In genomic region chr18:77132369-77133050, GRCh38 we compare ENCODE assay signal across 1 cellular context.
TF ChIP-seq lines count a peak whose summit lies in the region.

MBP (minus strand) TSS chr18:77132783; CDS start chr18:77105261, 27,522 bp downstream.

TF ChIP-seq in GM12878, 131 proteins besides CTCF, POLR2A, EP300 and RAD21 (continued from another document):
- TF ChIP-seq E2F8 (IDR thresholded peaks at IDR 0.05; ENCODE audit: low read depth, partially characterized antibody) (no peak), ETV6 (conservative IDR thresholded peaks at IDR 0.05 in 1 of 2, IDR thresholded peaks at IDR 0.05 in 1 of 2; ENCODE audit: borderline replicate concordance in 1 of 2, low read depth in 1 of 2) (no peak), ZSCAN29 (IDR thresholded peaks at IDR 0.05) (no peak), GABPA (IDR thresholded peaks at IDR 0.05; ENCODE audit: low read depth) (no peak), PKNOX1 (IDR thresholded peaks at IDR 0.05) (peak; percentile 31; the same call in 1 of the 2 replicates), RCOR1 (conservative IDR thresholded peaks at IDR 0.05; ENCODE audit: low read depth, low read length) (no peak), ZBTB11 (CRISPR knock-in tag; IDR thresholded peaks at IDR 0.05) (no peak), BCL11A (IDR thresholded peaks at IDR 0.05; ENCODE audit: low read depth, low read length) (no peak), YY1 (IDR thresholded peaks at IDR 0.05; ENCODE audit: low read depth, low read length) (no peak), SP1 (IDR thresholded peaks at IDR 0.05; ENCODE audit: low read depth, low read length) (no peak), ZNF217 (IDR thresholded peaks at IDR 0.05) (peak; percentile 66; the same call in 1 of the 2 replicates), RUNX3 (IDR thresholded peaks at IDR 0.05; ENCODE audit: low read length) (no peak), TCF12 (IDR thresholded peaks at IDR 0.05; ENCODE audit: low read depth, low read length) (peak; percentile 21; the same call in 1 of the 2 replicates), CBFB (IDR thresholded peaks at IDR 0.05; ENCODE audit: low read depth) (no peak), TAF1 (IDR thresholded peaks at IDR 0.05; ENCODE audit: borderline replicate concordance, low read depth, low read length) (peak; percentile 53; the same call in 1 of the 2 replicates), SUZ12 (IDR thresholded peaks at IDR 0.05; ENCODE audit: unreplicated experiment) (no peak), SUPT20H (IDR thresholded peaks at IDR 0.05; ENCODE audit: borderline replicate concordance, control insufficient read depth, low read depth, low read length) (no peak), TCF3 (IDR thresholded peaks at IDR 0.05; ENCODE audit: borderline replicate concordance, insufficient read depth, low read depth, low read length) (no peak), IRF3 (IDR thresholded peaks at IDR 0.05) (no peak), EZH2 (IDR thresholded peaks at IDR 0.05; ENCODE audit: borderline replicate concordance, control insufficient read depth, low read depth, low read length) (no peak), PAX5 (IDR thresholded peaks at IDR 0.05; ENCODE audit: borderline replicate concordance, low read depth, low read length) (no peak), ZNF24 (IDR thresholded peaks at IDR 0.05) (peak; percentile 43; the same call in 1 of the 2 replicates), POU2F2 (IDR thresholded peaks at IDR 0.05; ENCODE audit: borderline replicate concordance, low read depth, low read length) (0 out of 3 replicates have a peak, but pooled peaks have one; percentile 28), BCLAF1 (IDR thresholded peaks at IDR 0.05) (no peak), SMARCA5 (IDR thresholded peaks at IDR 0.05) (0 out of 2 replicates have a peak, but pooled peaks have one; percentile 41), JUND (IDR thresholded peaks at IDR 0.05; ENCODE audit: low read depth, low read length) (no peak), HDAC6 (IDR thresholded peaks at IDR 0.05; ENCODE audit: unreplicated experiment) (no peak), TCF7 (IDR thresholded peaks at IDR 0.05; ENCODE audit: borderline replicate concordance) (no peak), SIX5 (IDR thresholded peaks at IDR 0.05; ENCODE audit: low read depth, low read length, severe bottlenecking) (no peak), ZNF592 (IDR thresholded peaks at IDR 0.05) (no peak), CBX3 (IDR thresholded peaks at IDR 0.05; ENCODE audit: borderline replicate concordance, low read depth) (no peak), ESRRA (IDR thresholded peaks at IDR 0.05; ENCODE audit: low read length) (no peak), SMC3 (IDR thresholded peaks at IDR 0.05; ENCODE audit: borderline replicate concordance, low read length) (no peak), ZNF622 (IDR thresholded peaks at IDR 0.05) (no peak), NFXL1 (IDR thresholded peaks at IDR 0.05; ENCODE audit: borderline replicate concordance) (no peak)
TF ChIP-seq in GM12878: peak in this region for 21.
